ENCODE assay signal across 2 cellular contexts in genomic region chr11:121892863-121893262, GRCh38.
TF ChIP-seq lines count a peak whose summit lies in the region.

No MANE protein-coding gene starts in this region.

TF ChIP-seq in HCT116, 20 proteins besides CTCF, POLR2A, EP300 and RAD21:
- TF ChIP-seq CEBPB (IDR thresholded peaks at IDR 0.05; ENCODE audit: low read depth), result peak; percentile 63
- no peak for TF ChIP-seq JUND (IDR thresholded peaks at IDR 0.05)
TF ChIP-seq in HCT116: peak in this region for 1.

TF ChIP-seq in GM12891, 5 proteins besides CTCF, POLR2A, EP300 and RAD21:
- TF ChIP-seq TAF1 (IDR thresholded peaks at IDR 0.05; ENCODE audit: low read depth, low read length), result no peak
- no peak for TF ChIP-seq PAX5 (IDR thresholded peaks at IDR 0.05; ENCODE audit: insufficient read depth, low read length, severe bottlenecking)
- no peak for TF ChIP-seq SPI1 (IDR thresholded peaks at IDR 0.05; ENCODE audit: low read depth, low read length)
- TF ChIP-seq POLR2AphosphoS5 (IDR thresholded peaks at IDR 0.05; ENCODE audit: low read depth, low read length), result no peak
- no peak for TF ChIP-seq POU2F2 (IDR thresholded peaks at IDR 0.05; ENCODE audit: low read depth, low read length)
